ENCODE assay signal across 13 cellular contexts in genomic region chr1:60911980-60912692, GRCh38.
A peak's percentile ranks its signal among the peaks of the same experiment; 100 is the strongest.
DNase-seq lines count a peak whose midpoint lies in the region; TF ChIP-seq lines count a peak whose summit lies in the region.
"Had no signal": no experiment of that assay in that cellular context is flagged by ENCODE, and none has a peak within 500 bp of the region (broad histone marks: within the 10 kb centered on the region; RNA-seq: fewer than 3 reads in every experiment).

No MANE protein-coding gene starts in this region.

- POLR2A ChIA-PET in RWPE1 (lab: Yijun Ruan, JAX; ENCODE audit: low non-redundant PET): no interaction called here
- POLR2A ChIA-PET in SK-N-SH (lab: Yijun Ruan, JAX): interaction anchor here (0.6 kb wide), 1 partner anchor 25 kb away, joined by 4 read pairs; no protein-coding TSS in a partner anchor
- POLR2A ChIA-PET in OCI-LY7 (lab: Charles Lee): interaction anchor here (0.6 kb wide), 1 partner anchor 166 kb away, joined by 3 read pairs; no protein-coding TSS in a partner anchor

- intact Hi-C loops in OCI-LY7 (cut with micrococcal nuclease; ENCODE audit: unreplicated experiment): no loop called here

- no peak for TF ChIP-seq RAD21 in SK-N-SH (IDR thresholded peaks at IDR 0.05; ENCODE audit: low read length)

- no peak overlapping the region for H2AFZ ChIP-seq in SK-N-SH (ENCODE audit: low read depth)
- H2AFZ ChIP-seq in OCI-LY7 (ENCODE audit: low read length): no peak overlapping the region

- TF ChIP-seq EP300 in SK-N-SH (IDR thresholded peaks at IDR 0.05; ENCODE audit: borderline replicate concordance in 1 of 2, low read depth in 1 of 2, low read length in 1 of 2): no peak

- H3K27me3 ChIP-seq in H7 (ENCODE audit: control insufficient read depth, insufficient read depth, low read length) (no peaks in the 10 kb centered on the region), SK-N-SH (ENCODE audit: insufficient read depth) (no peaks in the 10 kb centered on the region)
- H3K27me3 ChIP-seq: SJSA1 had no signal

- H3K27ac ChIP-seq in RWPE1 (no peak overlapping the region), SK-N-SH (ENCODE audit: low read depth in 2 of 2, low read length in 1 of 2) (peak overlapping the region in 1 of 2 experiments; percentile 47; a peak in 2 of 4 replicates), OCI-LY7 (ENCODE audit: low read depth, low read length, poor library complexity, severe bottlenecking) (no peak overlapping the region)
- H3K27ac ChIP-seq: SJSA1 had no signal

- TF ChIP-seq CTCF in RWPE1 (conservative IDR thresholded peaks at IDR 0.05; ENCODE audit: low read depth): no peak
- no peak for TF ChIP-seq CTCF in SK-N-SH (IDR thresholded peaks at IDR 0.05)
- no peak for TF ChIP-seq CTCF in OCI-LY7 (conservative IDR thresholded peaks at IDR 0.05; ENCODE audit: low read length)

- H3K4me1 ChIP-seq in SK-N-SH (ENCODE audit: control insufficient read depth in 1 of 2, insufficient read depth in 2 of 2, low read depth in 1 of 2, low read length in 1 of 2): peaks cover 0 to 12% of the 10 kb centered on the region in 2 experiments; a peak in 1 of 4 replicates
- H3K4me1 ChIP-seq in OCI-LY7 (ENCODE audit: insufficient read depth, low read length, poor library complexity, severe bottlenecking): no peaks in the 10 kb centered on the region
- H3K4me1 ChIP-seq: SJSA1 had no signal

- no peak overlapping the region for H3K4me3 ChIP-seq in H7 (ENCODE audit: insufficient read depth, low read depth, low read length)
- no peak overlapping the region for H3K4me3 ChIP-seq in SK-N-SH (ENCODE audit: low read depth in 2 of 2, low read length in 1 of 2)
- no peak overlapping the region for H3K4me3 ChIP-seq in OCI-LY7 (ENCODE audit: low read depth, low read length, poor library complexity, severe bottlenecking)
- H3K4me3 ChIP-seq: SJSA1 had no signal

- BruUV-seq in OCI-LY7 (replicated peaks; lab: Mats Ljungman, UMichigan): no TSS peak

- H3K9me2 ChIP-seq in SK-N-SH: no peaks in the 10 kb centered on the region
- no peaks in the 10 kb centered on the region for H3K9me2 ChIP-seq in OCI-LY7 (ENCODE audit: insufficient read depth, low read length)

- H3K4me2 ChIP-seq in SK-N-SH: no peak overlapping the region
- no peak overlapping the region for H3K4me2 ChIP-seq in OCI-LY7 (ENCODE audit: low read length)

- no peaks in the 10 kb centered on the region for H4K20me1 ChIP-seq in SK-N-SH (ENCODE audit: insufficient read depth)
- H4K20me1 ChIP-seq in OCI-LY7 (ENCODE audit: insufficient read depth, low read length): no peaks in the 10 kb centered on the region

- H3K79me2 ChIP-seq in SK-N-SH (ENCODE audit: insufficient read depth): no peaks in the 10 kb centered on the region
- no peaks in the 10 kb centered on the region for H3K79me2 ChIP-seq in OCI-LY7 (ENCODE audit: insufficient read depth, low read depth, low read length)

- no peak overlapping the region for H3K9ac ChIP-seq in SK-N-SH

- WGBS in SK-N-SH (ENCODE audit: low lambda C conversion rate): 51% methylated on average over 8 of the region's 9 CpGs

- DNase-seq in H7 (peak; percentile 30), NCI-H2171 (lab: John Stamatoyannopoulos, UW) (peak; percentile 99), dermis blood vessel endothelial cell (peak; percentile 82), myocyte (ENCODE audit: low read depth) (peak; percentile 26), RWPE1 (ENCODE audit: low spot score) (no peak), SK-N-SH (no peak), OCI-LY7 (ENCODE audit: low spot score) (no peak)
- DNase-seq in activated effector memory CD4-positive, alpha-beta T cell treated with Interleukin-2 at 50 U/mL for 16 hours: no peak
- DNase-seq: activated CD4-positive, CD25-positive, alpha-beta regulatory T cell treated with anti-CD3 and anti-CD28 coated beads, Interleukin-2, amount 50 U/mL, for 72 hours; islet precursor cell; NCI-H146; stimulated activated CD4-positive, alpha-beta T cell treated with anti-CD3 and anti-CD28 coated beads, Interleukin-12 subunit alpha, Interleukin-12 subunit beta, amount 100 ng/mL, for 4 hours had no signal

- no peaks in the 10 kb centered on the region for H3F3A ChIP-seq in SK-N-SH (replicated peaks; ENCODE audit: insufficient read depth)

- CTCF ChIA-PET in RWPE1 (lab: Yijun Ruan, JAX): interaction anchor here (0.5 to 1.0 kb wide), 2 partner anchors 63 to 941 kb away, joined by 3 to 7 read pairs; no protein-coding TSS in a partner anchor
- CTCF ChIA-PET in SK-N-SH (lab: Yijun Ruan, JAX): interaction anchor here (1.1 to 1.5 kb wide), 2 partner anchors 54 to 631 kb away, joined by 3 to 5 read pairs; no protein-coding TSS in a partner anchor
- CTCF ChIA-PET in OCI-LY7 (lab: Charles Lee; ENCODE audit: unreplicated experiment): no interaction called here

- no peaks in the 10 kb centered on the region for H3K9me3 ChIP-seq in SK-N-SH
- no peaks in the 10 kb centered on the region for H3K9me3 ChIP-seq in OCI-LY7 (ENCODE audit: low read length)
- H3K9me3 ChIP-seq: SJSA1 had no signal

- H3K36me3 ChIP-seq in H7 (replicated peaks; ENCODE audit: control insufficient read depth, insufficient read depth, low read length): no peaks in the 10 kb centered on the region
- H3K36me3 ChIP-seq in SK-N-SH (replicated peaks in 1 of 2; ENCODE audit: control insufficient read depth in 1 of 2, insufficient read depth in 2 of 2, low read length in 1 of 2): no peaks in the 10 kb centered on the region
- H3K36me3 ChIP-seq in OCI-LY7 (ENCODE audit: insufficient read depth, low read length): no peaks in the 10 kb centered on the region
- H3K36me3 ChIP-seq: SJSA1 had no signal

TF ChIP-seq in SK-N-SH, 30 proteins besides CTCF, POLR2A, EP300 and RAD21:
- TF ChIP-seq, protein P1, sequence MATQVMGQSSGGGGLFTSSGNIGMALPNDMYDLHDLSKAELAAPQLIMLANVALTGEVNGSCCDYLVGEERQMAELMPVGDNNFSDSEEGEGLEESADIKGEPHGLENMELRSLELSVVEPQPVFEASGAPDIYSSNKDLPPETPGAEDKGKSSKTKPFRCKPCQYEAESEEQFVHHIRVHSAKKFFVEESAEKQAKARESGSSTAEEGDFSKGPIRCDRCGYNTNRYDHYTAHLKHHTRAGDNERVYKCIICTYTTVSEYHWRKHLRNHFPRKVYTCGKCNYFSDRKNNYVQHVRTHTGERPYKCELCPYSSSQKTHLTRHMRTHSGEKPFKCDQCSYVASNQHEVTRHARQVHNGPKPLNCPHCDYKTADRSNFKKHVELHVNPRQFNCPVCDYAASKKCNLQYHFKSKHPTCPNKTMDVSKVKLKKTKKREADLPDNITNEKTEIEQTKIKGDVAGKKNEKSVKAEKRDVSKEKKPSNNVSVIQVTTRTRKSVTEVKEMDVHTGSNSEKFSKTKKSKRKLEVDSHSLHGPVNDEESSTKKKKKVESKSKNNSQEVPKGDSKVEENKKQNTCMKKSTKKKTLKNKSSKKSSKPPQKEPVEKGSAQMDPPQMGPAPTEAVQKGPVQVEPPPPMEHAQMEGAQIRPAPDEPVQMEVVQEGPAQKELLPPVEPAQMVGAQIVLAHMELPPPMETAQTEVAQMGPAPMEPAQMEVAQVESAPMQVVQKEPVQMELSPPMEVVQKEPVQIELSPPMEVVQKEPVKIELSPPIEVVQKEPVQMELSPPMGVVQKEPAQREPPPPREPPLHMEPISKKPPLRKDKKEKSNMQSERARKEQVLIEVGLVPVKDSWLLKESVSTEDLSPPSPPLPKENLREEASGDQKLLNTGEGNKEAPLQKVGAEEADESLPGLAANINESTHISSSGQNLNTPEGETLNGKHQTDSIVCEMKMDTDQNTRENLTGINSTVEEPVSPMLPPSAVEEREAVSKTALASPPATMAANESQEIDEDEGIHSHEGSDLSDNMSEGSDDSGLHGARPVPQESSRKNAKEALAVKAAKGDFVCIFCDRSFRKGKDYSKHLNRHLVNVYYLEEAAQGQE (IDR thresholded peaks at IDR 0.05; ENCODE audit: low read depth, low read length): no peak
- TF ChIP-seq GABPA (IDR thresholded peaks at IDR 0.05; ENCODE audit: low read depth) (no peak), RCOR1 (IDR thresholded peaks at IDR 0.05; ENCODE audit: low read length) (no peak), SIN3A (IDR thresholded peaks at IDR 0.05; ENCODE audit: borderline replicate concordance, low read depth, low read length) (no peak), YY1 (IDR thresholded peaks at IDR 0.05; ENCODE audit: low read depth) (no peak), NFIC (IDR thresholded peaks at IDR 0.05; ENCODE audit: borderline replicate concordance) (no peak), NRF1 (IDR thresholded peaks at IDR 0.05; ENCODE audit: low read depth, low read length) (no peak), SMC3 (IDR thresholded peaks at IDR 0.05; ENCODE audit: low read depth, low read length) (no peak), TCF12 (IDR thresholded peaks at IDR 0.05) (no peak), ELF1 (IDR thresholded peaks at IDR 0.05) (no peak), CHD2 (IDR thresholded peaks at IDR 0.05; ENCODE audit: low read length, partially characterized antibody) (no peak), RXRA (IDR thresholded peaks at IDR 0.05; ENCODE audit: borderline replicate concordance, low read depth) (no peak)

Comparison
In these comparisons a context has a peak if more than half of its experiments do, and no peak if none do; other contexts are left out.
1. DNase-seq: peak in H7 (single experiment), NCI-H2171 (single experiment), dermis blood vessel endothelial cell (single experiment) and myocyte (single experiment); none in RWPE1 (single experiment), SK-N-SH (single experiment), activated effector memory CD4-positive, alpha-beta T cell treated with Interleukin-2 at 50 U/mL for 16 hours (single experiment) and OCI-LY7 (single experiment).